Comparison of ENCODE assay signal across 8 cellular contexts in genomic region chr12:45216297-45216982, GRCh38. TPM values are rescaled to one million over a fixed set of nuclear protein-coding genes. Genes with fewer than 3 reads are reported as not detected.
DNase-seq lines count a peak whose midpoint lies in the region; ATAC-seq, FAIRE-seq and TF ChIP-seq lines count a peak whose summit lies in the region.

No MANE protein-coding gene starts in this region.

- H3K4me1 Mint-ChIP-seq in IgD-negative memory B cell (peaks cover 20 to 42% (median 28%) of the 10 kb centered on the region in 3 donors), chondrocyte (ENCODE audit: low read depth) (peaks cover 49% of the 10 kb centered on the region)

- peak; percentile 46 for ATAC-seq in GM21526 (IDR thresholded peaks at IDR 0.05; ENCODE audit: low FRiP score, unreplicated experiment)
- ATAC-seq in left lobe of liver: peak; percentile 74

- peak overlapping the region; percentile 90 for H3K4me3 ChIP-seq in WI38 (ENCODE audit: low read depth, low read length)

- H3K27me3 Mint-ChIP-seq in IgD-negative memory B cell: no peaks in the 10 kb centered on the region
- no peaks in the 10 kb centered on the region for H3K27me3 Mint-ChIP-seq in chondrocyte (ENCODE audit: low read depth)

- DNase-seq in EH (ENCODE audit: low read depth): peak; percentile 57
- DNase-seq in chondrocyte (ENCODE audit: low spot score): no peak
- DNase-seq in left lobe of liver (ENCODE audit: low spot score): peak; percentile 72
- peak; percentile 45 for DNase-seq in stimulated activated CD4-positive, alpha-beta T cell treated with anti-CD3 and anti-CD28 coated beads, Interleukin-4, amount 100 ng/mL, for 24 hours
- DNase-seq in RCC 7860 (ENCODE audit: low spot score): no peak

- no peak for FAIRE-seq in RCC 7860 (lab: Jason Lieb, UNC)

- peak; percentile 40 for TF ChIP-seq CTCF in WI38 (IDR thresholded peaks at IDR 0.05; ENCODE audit: low read depth, low read length)
- peak; percentile 70 for TF ChIP-seq CTCF in chondrocyte (IDR thresholded peaks at IDR 0.05)

- H3K27ac Mint-ChIP-seq in IgD-negative memory B cell: peak overlapping the region; percentile 63 to 92 (median 87)
- H3K27ac Mint-ChIP-seq in chondrocyte (ENCODE audit: unreplicated experiment): peak overlapping the region; percentile 99

- H3K9me3 Mint-ChIP-seq in IgD-negative memory B cell: no peaks in the 10 kb centered on the region
- no peaks in the 10 kb centered on the region for H3K9me3 Mint-ChIP-seq in chondrocyte (ENCODE audit: low read depth)

- H3K36me3 Mint-ChIP-seq in IgD-negative memory B cell: peaks cover 1% of the 10 kb centered on the region
- H3K36me3 Mint-ChIP-seq in chondrocyte (ENCODE audit: low read depth): no peaks in the 10 kb centered on the region

- H3K4me3 Mint-ChIP-seq in IgD-negative memory B cell: peak overlapping the region; percentile 88 to 99 (median 98)
- peak overlapping the region; percentile 100 for H3K4me3 Mint-ChIP-seq in chondrocyte (ENCODE audit: unreplicated experiment)

RNA-seq across cellular contexts. Expression of gene ANO6, which starts 0.5 kb away (rescaled TPM):
- polyA plus RNA-seq in IgD-negative memory B cell: 18.0 TPM
- total RNA-seq in chondrocyte (64.2 to 79.4 TPM (median 75.8 TPM) in 3 replicates), left lobe of liver (49.5 TPM)

Comparison
In these comparisons a context has a peak if more than half of its experiments do, and no peak if none do; other contexts are left out.
1. DNase-seq: peak in EH (single experiment), left lobe of liver (single experiment) and stimulated activated CD4-positive, alpha-beta T cell treated with anti-CD3 and anti-CD28 coated beads, Interleukin-4, amount 100 ng/mL, for 24 hours (single experiment); none in chondrocyte (single experiment) and RCC 7860 (single experiment).